ENCODE assay signal across 22 cellular contexts in genomic region chr18:10315542-10315941, GRCh38.
"Had no signal": no experiment of that assay in that cellular context is flagged by ENCODE, and none has a peak within 500 bp of the region (broad histone marks: within the 10 kb centered on the region; RNA-seq: fewer than 3 reads in every experiment).

No MANE protein-coding gene starts in this region.

- H3K4me3 ChIP-seq: hepatocyte, lower lobe of right lung, spleen, thyroid gland had no signal

- H3K9me3 ChIP-seq: lower lobe of right lung, spleen, thyroid gland had no signal

- DNase-seq: activated CD4-positive, alpha-beta memory T cell treated with anti-CD3 and anti-CD28 coated beads for 36 hours; activated CD4-positive, alpha-beta T cell treated with anti-CD3 and anti-CD28 coated beads for 4 hours; activated CD8-positive, alpha-beta memory T cell treated with anti-CD3 and anti-CD28 coated beads, Interleukin-2, amount 10 ng/mL, durations not matched to agents 7 days and 5 days; activated naive CD4-positive, alpha-beta T cell treated with anti-CD3 and anti-CD28 coated beads for 36 hours; activated T-cell treated with anti-CD3 and anti-CD28 coated beads, Interleukin-2, amount 50 U/mL, for 24 hours; anterior cingulate cortex; caudate nucleus; effector memory CD8-positive, alpha-beta T cell; foreskin fibroblast; left cardiac atrium; lower lobe of right lung; occipital lobe; spleen; stimulated activated CD8-positive, alpha-beta memory T cell treated with anti-CD3 and anti-CD28 coated beads, Interleukin-4, amount 100 ng/mL, for 48 hours; stimulated activated naive CD4-positive, alpha-beta T cell treated with Interleukin-2 at 50 U/mL for 16 hours; T-cell; T-helper 9 cell; thyroid gland had no signal

- H3K27ac ChIP-seq: hepatocyte, lower lobe of right lung, thyroid gland had no signal

- H3K27me3 Mint-ChIP-seq: activated CD4-positive, alpha-beta memory T cell treated with anti-CD3 and anti-CD28 coated beads for 36 hours; activated CD8-positive, alpha-beta memory T cell treated with anti-CD3 and anti-CD28 coated beads, Interleukin-2, amount 10 ng/mL, durations not matched to agents 7 days and 5 days; activated T-cell treated with anti-CD3 and anti-CD28 coated beads, Interleukin-2, amount 50 U/mL, for 24 hours; T-cell had no signal

- ATAC-seq: activated CD8-positive, alpha-beta memory T cell treated with anti-CD3 and anti-CD28 coated beads, Interleukin-2, amount 10 ng/mL, durations not matched to agents 7 days and 5 days; effector memory CD8-positive, alpha-beta T cell; left cardiac atrium; lower lobe of right lung; T-cell; WTC11 had no signal

- H3K4me1 ChIP-seq: lower lobe of right lung, thyroid gland had no signal

- H3K4me2 ChIP-seq: hepatocyte had no signal

- H3K4me1 Mint-ChIP-seq: activated CD8-positive, alpha-beta memory T cell treated with anti-CD3 and anti-CD28 coated beads, Interleukin-2, amount 10 ng/mL, durations not matched to agents 7 days and 5 days had no signal

- H3K4me3 Mint-ChIP-seq: activated CD4-positive, alpha-beta memory T cell treated with anti-CD3 and anti-CD28 coated beads for 36 hours; activated CD8-positive, alpha-beta memory T cell treated with anti-CD3 and anti-CD28 coated beads, Interleukin-2, amount 10 ng/mL, durations not matched to agents 7 days and 5 days; activated naive CD4-positive, alpha-beta T cell treated with anti-CD3 and anti-CD28 coated beads for 36 hours; activated T-cell treated with anti-CD3 and anti-CD28 coated beads, Interleukin-2, amount 50 U/mL, for 24 hours; brain; effector memory CD8-positive, alpha-beta T cell; nephron; T-cell; WTC11 had no signal

- H3K36me3 ChIP-seq: lower lobe of right lung, spleen, thyroid gland had no signal

- H3K27ac Mint-ChIP-seq: activated CD4-positive, alpha-beta memory T cell treated with anti-CD3 and anti-CD28 coated beads for 36 hours; activated CD8-positive, alpha-beta memory T cell treated with anti-CD3 and anti-CD28 coated beads, Interleukin-2, amount 10 ng/mL, durations not matched to agents 7 days and 5 days; activated naive CD4-positive, alpha-beta T cell treated with anti-CD3 and anti-CD28 coated beads for 36 hours; activated T-cell treated with anti-CD3 and anti-CD28 coated beads, Interleukin-2, amount 50 U/mL, for 24 hours; effector memory CD8-positive, alpha-beta T cell; nephron; T-cell; WTC11 had no signal

- H3K9me3 Mint-ChIP-seq: activated CD4-positive, alpha-beta memory T cell treated with anti-CD3 and anti-CD28 coated beads for 36 hours; activated naive CD4-positive, alpha-beta T cell treated with anti-CD3 and anti-CD28 coated beads for 36 hours; activated T-cell treated with anti-CD3 and anti-CD28 coated beads, Interleukin-2, amount 50 U/mL, for 24 hours; nephron; T-cell had no signal

- H3K27me3 ChIP-seq: hepatocyte, spleen, thyroid gland had no signal

- H3K36me3 Mint-ChIP-seq: activated CD4-positive, alpha-beta memory T cell treated with anti-CD3 and anti-CD28 coated beads for 36 hours; activated CD8-positive, alpha-beta memory T cell treated with anti-CD3 and anti-CD28 coated beads, Interleukin-2, amount 10 ng/mL, durations not matched to agents 7 days and 5 days; brain; T-cell had no signal
